1 cellular context compared by ENCODE assay signal in the genomic region with DNA sequence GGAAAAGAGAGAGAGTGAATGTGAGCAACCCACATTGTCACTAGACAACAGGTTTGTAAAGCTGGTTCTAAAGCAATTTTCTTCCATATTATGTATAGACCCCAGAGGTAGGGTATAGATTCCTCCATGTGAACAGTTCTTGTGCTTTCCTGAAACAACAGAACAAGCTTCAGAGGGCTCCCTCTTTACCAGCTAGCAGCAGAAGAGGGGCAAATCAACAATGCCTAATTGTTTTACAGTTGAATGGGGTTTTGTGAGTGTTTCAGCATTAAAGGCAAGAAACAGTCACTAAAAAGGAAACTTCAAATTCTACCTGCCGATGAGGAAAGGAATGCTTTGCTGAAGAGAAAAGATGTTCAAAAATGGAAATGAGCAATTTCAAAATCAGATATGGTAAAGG.
TF ChIP-seq lines count a peak whose summit lies in the region.

No MANE protein-coding gene starts in this region.

TF ChIP-seq in H1, 55 proteins besides CTCF, POLR2A, EP300 and RAD21:
- TF ChIP-seq GABPA (IDR thresholded peaks at IDR 0.05; ENCODE audit: borderline replicate concordance, insufficient read depth, low read length) (no peak), CREB1 (IDR thresholded peaks at IDR 0.05) (no peak), BCL11A (IDR thresholded peaks at IDR 0.05; ENCODE audit: low read depth in 2 of 2, low read length in 2 of 2) (no peak), CBX8 (IDR thresholded peaks at IDR 0.05; ENCODE audit: borderline replicate concordance, low read depth, low read length) (no peak), SIN3A (conservative IDR thresholded peaks at IDR 0.05 in 1 of 2, IDR thresholded peaks at IDR 0.05 in 1 of 2; ENCODE audit: low read depth in 1 of 2, low read length in 2 of 2) (no peak), HDAC2 (IDR thresholded peaks at IDR 0.05; ENCODE audit: borderline replicate concordance in 1 of 2, low read depth in 2 of 2, low read length in 2 of 2) (no peak), POU5F1 (IDR thresholded peaks at IDR 0.05; ENCODE audit: low read depth, low read length) (no peak), SP2 (IDR thresholded peaks at IDR 0.05; ENCODE audit: low read length) (no peak), NANOG (IDR thresholded peaks at IDR 0.05; ENCODE audit: insufficient read depth, low read depth, low read length, poor library complexity, severe bottlenecking) (no peak), EGR1 (IDR thresholded peaks at IDR 0.05; ENCODE audit: borderline replicate concordance, low read depth, low read length) (no peak)
